ENCODE assay signal across 11 cellular contexts in the genomic region with DNA sequence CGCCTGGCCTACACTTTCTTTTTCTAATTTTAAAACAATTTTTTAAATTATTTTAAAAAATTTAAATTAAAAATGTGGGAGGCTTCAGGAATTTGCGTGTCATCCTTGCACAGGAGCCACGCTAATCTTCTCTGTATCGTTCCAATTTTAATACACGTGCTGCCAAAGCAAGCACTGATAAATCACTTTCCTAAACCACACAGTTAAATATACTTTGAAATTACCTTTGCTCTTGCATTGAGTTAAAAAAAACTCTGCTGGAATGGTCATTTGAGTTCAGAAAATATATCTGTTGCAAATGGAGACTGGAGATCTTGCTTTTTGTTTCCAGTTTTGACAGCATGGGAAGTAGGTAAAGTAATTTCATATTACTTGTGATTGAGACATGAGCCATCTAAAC. TPM values are rescaled to one million over a fixed set of nuclear protein-coding genes. Genes with fewer than 3 reads are reported as not detected.
"Had no signal": no experiment of that assay in that cellular context is flagged by ENCODE, and none has a peak within 500 bp of the region (broad histone marks: within the 10 kb centered on the region; RNA-seq: fewer than 3 reads in every experiment).

No MANE protein-coding gene starts in this region.

- H3K4me3 Mint-ChIP-seq: GM23338, H9, HFFc6 had no signal

- ATAC-seq: GM23338, HCT116 had no signal

- FAIRE-seq: H1, H54 had no signal

- H3K4me1 Mint-ChIP-seq: GM23338, H9 had no signal

- DNase-seq: GM23248, GOT3, H7, H9, HCEC 1CT, HFFc6 had no signal

- H3K9ac ChIP-seq: GM23248 had no signal

- H3K9me3 Mint-ChIP-seq: GM23338, H9, HFFc6 had no signal

- H3K36me3 ChIP-seq: HAP-1 had no signal

- H3K4me3 ChIP-seq: GM23248, GM23338, HAP-1 had no signal

- H3K9me3 ChIP-seq: HAP-1 had no signal

- H3K27ac Mint-ChIP-seq: GM23338, H9, HFFc6 had no signal

- H2AFZ ChIP-seq: GM23248, GM23338 had no signal

- H3K4me1 ChIP-seq: HAP-1 had no signal

- H3K4me2 ChIP-seq: GM23338 had no signal

- H3K27ac ChIP-seq: GM23248 had no signal

RNA-seq across cellular contexts. Expression of gene GATM, which starts 23.6 kb away (rescaled TPM):
- total RNA-seq: GM23248 had no signal
- polyA plus RNA-seq: GM23248 had no signal
